17 cellular contexts compared by ENCODE assay signal in the genomic region with DNA sequence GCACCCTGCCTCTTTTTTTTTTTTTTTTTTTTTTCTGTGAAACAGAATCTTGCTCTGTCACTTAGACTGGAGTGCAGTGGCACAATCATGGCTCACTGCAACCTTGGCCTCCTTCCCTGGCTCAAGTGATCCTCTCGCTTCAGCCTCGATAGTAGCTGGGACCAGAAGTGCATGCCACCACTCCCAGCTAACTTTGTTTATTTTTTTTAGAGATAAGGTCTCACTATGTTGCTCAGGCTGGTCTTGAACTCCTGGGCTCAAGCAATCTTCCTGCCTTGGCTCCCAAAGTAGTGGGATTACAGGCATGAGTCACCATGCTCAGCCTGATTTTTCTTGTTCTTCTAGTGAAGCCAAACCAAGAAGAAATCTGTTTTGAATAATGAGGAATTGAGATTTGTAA. TPM values are rescaled to one million over a fixed set of nuclear protein-coding genes. Genes with fewer than 3 reads are reported as not detected.
DNase-seq lines count a peak whose midpoint lies in the region; ATAC-seq, FAIRE-seq and TF ChIP-seq lines count a peak whose summit lies in the region.
"Had no signal": no experiment of that assay in that cellular context is flagged by ENCODE, and none has a peak within 500 bp of the region (broad histone marks: within the 10 kb centered on the region; RNA-seq: fewer than 3 reads in every experiment).

No MANE protein-coding gene starts in this region.

- H3K9me3 Mint-ChIP-seq in type B pancreatic cell = no peaks in the 10 kb centered on the region
- H3K9me3 Mint-ChIP-seq: activated B cell treated with CpG ODN at 0.5 μM for 24 hours had no signal

- peak overlapping the region; percentile 83 for H3K27ac Mint-ChIP-seq in type B pancreatic cell
- H3K27ac Mint-ChIP-seq: activated B cell treated with CpG ODN at 0.5 μM for 24 hours had no signal

- ATAC-seq in RWPE2 (ENCODE audit: low read depth) = no peak
- no peak for ATAC-seq in GM19452 (IDR thresholded peaks at IDR 0.05; ENCODE audit: unreplicated experiment)
- ATAC-seq: left ventricle myocardium superior had no signal

- peaks cover 11% of the 10 kb centered on the region for H3K36me3 Mint-ChIP-seq in type B pancreatic cell

- H3K27me3 Mint-ChIP-seq in type B pancreatic cell = no peaks in the 10 kb centered on the region
- H3K27me3 Mint-ChIP-seq: activated B cell treated with CpG ODN at 0.5 μM for 24 hours had no signal

- no peaks in the 10 kb centered on the region for H3K27me3 ChIP-seq in RWPE2 (ENCODE audit: insufficient read depth, poor library complexity, severe bottlenecking)
- H3K27me3 ChIP-seq: upper lobe of left lung had no signal

- H3K4me3 Mint-ChIP-seq in type B pancreatic cell = no peak overlapping the region
- H3K4me3 Mint-ChIP-seq: activated B cell treated with CpG ODN at 0.5 μM for 24 hours had no signal

- no peaks in the 10 kb centered on the region for H3K9me3 ChIP-seq in RWPE2 (ENCODE audit: severe bottlenecking)
- H3K9me3 ChIP-seq: upper lobe of left lung had no signal

- H3K36me3 ChIP-seq in RWPE2 (ENCODE audit: low read depth) = peaks cover 59% of the 10 kb centered on the region

- peaks cover 13% of the 10 kb centered on the region for H3K4me1 ChIP-seq in RWPE2 (ENCODE audit: insufficient read depth, poor library complexity, severe bottlenecking)
- H3K4me1 ChIP-seq: upper lobe of left lung had no signal

- peak; percentile 21 for DNase-seq in activated effector memory CD4-positive, alpha-beta T cell treated with anti-CD3 and anti-CD28 coated beads, Interleukin-2, amount 50 U/mL, for 16 hours
- DNase-seq in activated effector memory CD4-positive, alpha-beta T cell treated with Interleukin-2 at 50 U/mL for 16 hours = no peak
- DNase-seq in RWPE2 (ENCODE audit: low spot score) (no peak), fibroblast of peridontal ligament (ENCODE audit: extremely low read depth) (peak; percentile 91), type B pancreatic cell (ENCODE audit: extremely low spot score, unreplicated experiment) (no peak), UCSD-AML1 (lab: John Stamatoyannopoulos, UW; ENCODE audit: unreplicated experiment) (no peak), GM12892 (ENCODE audit: insufficient read length) (no peak)
- DNase-seq: activated B cell treated with CpG ODN at 0.5 μM for 24 hours, activated T-cell treated with anti-CD3 and anti-CD28 coated beads for 4 hours, DMS79 treated with DMSO at 0.1 percent for 48 hours, left ventricle myocardium superior, NCI-H187 treated with DMSO at 0.1 percent for 48 hours, NCI-H774 had no signal

- TF ChIP-seq CTCF in RWPE2 (IDR thresholded peaks at IDR 0.05; ENCODE audit: poor library complexity, severe bottlenecking) (no peak), type B pancreatic cell (conservative IDR thresholded peaks at IDR 0.05) (no peak)

- no peaks in the 10 kb centered on the region for H3K4me1 Mint-ChIP-seq in type B pancreatic cell (ENCODE audit: unreplicated experiment)

- TF ChIP-seq POLR2A in GM12892 (IDR thresholded peaks at IDR 0.05; ENCODE audit: low read depth, low read length) = no peak

- FAIRE-seq in GM12892 (lab: Jason Lieb, UNC) = no peak
- FAIRE-seq: GM18507 had no signal

- peak overlapping the region; percentile 60 for H3K27ac ChIP-seq in RWPE2 (ENCODE audit: poor library complexity, severe bottlenecking)
- H3K27ac ChIP-seq: SK-N-MC had no signal

- no peak overlapping the region for H3K4me3 ChIP-seq in RWPE2 (ENCODE audit: severe bottlenecking)
- H3K4me3 ChIP-seq: SK-N-MC, upper lobe of left lung had no signal

RNA-seq across cellular contexts. Expression of a gene that starts 25.0 kb away (rescaled TPM):
- 60.7 and 64.5 TPM in 2 replicates for total RNA-seq in type B pancreatic cell (ENCODE audit: low replicate concordance)
- 24.3 TPM for polyA plus RNA-seq in GM12892 (2012; ENCODE audit: missing spikeins)

RNA-seq across cellular contexts. Expression of a gene that starts 35.2 kb away (rescaled TPM):
- total RNA-seq in type B pancreatic cell (ENCODE audit: low replicate concordance) = 33.7 and 46.2 TPM in 2 replicates
- polyA plus RNA-seq in GM12892 (2012; ENCODE audit: missing spikeins) = 22.3 TPM

Comparison
In these comparisons a context has a peak if more than half of its experiments do, and no peak if none do; other contexts are left out.
1. DNase-seq: peak in activated effector memory CD4-positive, alpha-beta T cell treated with anti-CD3 and anti-CD28 coated beads, Interleukin-2, amount 50 U/mL, for 16 hours (single experiment) and fibroblast of peridontal ligament (single experiment); none in activated effector memory CD4-positive, alpha-beta T cell treated with Interleukin-2 at 50 U/mL for 16 hours (single experiment), RWPE2 (single experiment), type B pancreatic cell (single experiment), UCSD-AML1 (single experiment) and GM12892 (single experiment).